In the genomic region with DNA sequence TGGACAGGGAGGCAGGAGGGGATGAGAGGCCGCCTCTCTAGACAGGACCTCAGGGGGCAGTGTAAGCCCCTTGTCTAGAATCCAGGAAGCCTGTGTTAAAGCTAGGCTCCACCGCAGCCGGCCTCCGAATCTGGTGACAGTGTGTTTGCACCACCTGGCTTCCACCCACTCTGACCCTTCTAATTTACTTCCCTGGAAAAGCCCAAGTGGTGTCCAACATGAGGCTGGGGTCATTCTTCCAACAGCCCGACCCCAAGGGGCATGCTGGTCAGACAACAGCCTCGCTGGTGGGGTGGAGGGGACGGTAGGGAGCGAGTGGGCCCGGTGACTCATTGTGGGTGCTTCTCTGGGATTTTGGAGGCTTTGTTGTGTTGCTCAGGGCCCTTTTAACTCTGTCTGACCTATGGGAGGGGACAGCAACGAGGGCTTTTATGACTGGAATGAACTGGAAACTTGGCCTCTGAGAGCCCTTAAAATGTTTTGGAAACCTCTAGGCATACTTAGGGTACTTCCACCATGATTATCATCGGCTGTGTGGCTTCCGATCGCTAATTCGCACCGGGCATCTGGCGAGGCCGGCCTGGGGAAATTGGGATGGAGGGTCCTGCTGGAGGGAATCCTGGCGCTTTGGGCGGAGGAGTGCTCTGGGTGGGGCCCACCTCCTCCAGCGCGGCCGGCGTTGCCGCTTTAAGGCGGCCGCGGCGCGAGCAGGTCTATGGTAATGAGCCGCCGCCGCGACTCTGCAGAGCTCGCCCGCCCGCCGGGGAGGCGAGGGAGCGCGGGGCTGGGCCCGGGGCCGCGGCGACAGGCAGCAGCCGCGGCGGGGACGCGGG, we compare ENCODE assay signal across 8 cellular contexts. TPM values are rescaled to one million over a fixed set of nuclear protein-coding genes. Genes with fewer than 3 reads are reported as not detected.
DNase-seq lines count a peak whose midpoint lies in the region; ATAC-seq and TF ChIP-seq lines count a peak whose summit lies in the region.

A gene with protein sequence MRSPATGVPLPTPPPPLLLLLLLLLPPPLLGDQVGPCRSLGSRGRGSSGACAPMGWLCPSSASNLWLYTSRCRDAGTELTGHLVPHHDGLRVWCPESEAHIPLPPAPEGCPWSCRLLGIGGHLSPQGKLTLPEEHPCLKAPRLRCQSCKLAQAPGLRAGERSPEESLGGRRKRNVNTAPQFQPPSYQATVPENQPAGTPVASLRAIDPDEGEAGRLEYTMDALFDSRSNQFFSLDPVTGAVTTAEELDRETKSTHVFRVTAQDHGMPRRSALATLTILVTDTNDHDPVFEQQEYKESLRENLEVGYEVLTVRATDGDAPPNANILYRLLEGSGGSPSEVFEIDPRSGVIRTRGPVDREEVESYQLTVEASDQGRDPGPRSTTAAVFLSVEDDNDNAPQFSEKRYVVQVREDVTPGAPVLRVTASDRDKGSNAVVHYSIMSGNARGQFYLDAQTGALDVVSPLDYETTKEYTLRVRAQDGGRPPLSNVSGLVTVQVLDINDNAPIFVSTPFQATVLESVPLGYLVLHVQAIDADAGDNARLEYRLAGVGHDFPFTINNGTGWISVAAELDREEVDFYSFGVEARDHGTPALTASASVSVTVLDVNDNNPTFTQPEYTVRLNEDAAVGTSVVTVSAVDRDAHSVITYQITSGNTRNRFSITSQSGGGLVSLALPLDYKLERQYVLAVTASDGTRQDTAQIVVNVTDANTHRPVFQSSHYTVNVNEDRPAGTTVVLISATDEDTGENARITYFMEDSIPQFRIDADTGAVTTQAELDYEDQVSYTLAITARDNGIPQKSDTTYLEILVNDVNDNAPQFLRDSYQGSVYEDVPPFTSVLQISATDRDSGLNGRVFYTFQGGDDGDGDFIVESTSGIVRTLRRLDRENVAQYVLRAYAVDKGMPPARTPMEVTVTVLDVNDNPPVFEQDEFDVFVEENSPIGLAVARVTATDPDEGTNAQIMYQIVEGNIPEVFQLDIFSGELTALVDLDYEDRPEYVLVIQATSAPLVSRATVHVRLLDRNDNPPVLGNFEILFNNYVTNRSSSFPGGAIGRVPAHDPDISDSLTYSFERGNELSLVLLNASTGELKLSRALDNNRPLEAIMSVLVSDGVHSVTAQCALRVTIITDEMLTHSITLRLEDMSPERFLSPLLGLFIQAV (N-terminal part only) (plus strand): TSS at position 743 of the 833 bp plus-strand sequence. CDS start 541 bp downstream, outside the sequence.

- CTCF ChIA-PET in SK-N-SH (lab: Yijun Ruan, JAX) = interaction anchor here (0.7 to 3.7 kb wide), 9 partner anchors 9 to 149 kb away, joined by 3 to 20 read pairs (median 4); a partner anchor contains a TSS

- no peak for TF ChIP-seq RAD21 in SK-N-SH (IDR thresholded peaks at IDR 0.05; ENCODE audit: low read length)

- no peaks in the 10 kb centered on the region for H3K27me3 ChIP-seq in SK-N-SH (ENCODE audit: insufficient read depth)
- no peaks in the 10 kb centered on the region for H3K27me3 ChIP-seq in vagina

- H3K4me1 ChIP-seq in SK-N-SH (ENCODE audit: control insufficient read depth in 1 of 2, insufficient read depth in 2 of 2, low read depth in 1 of 2, low read length in 1 of 2) (peaks cover 0 to 31% of the 10 kb centered on the region in 2 experiments; a peak in 1 of 4 replicates), vagina (peaks cover 25% of the 10 kb centered on the region)

- H3K36me3 Mint-ChIP-seq in IgD-negative memory B cell (peaks cover 1% of the 10 kb centered on the region), progenitor cell of endocrine pancreas (ENCODE audit: insufficient read depth) (peaks cover 13% of the 10 kb centered on the region)
- H3K36me3 Mint-ChIP-seq in activated naive CD8-positive, alpha-beta T cell treated with anti-CD3 and anti-CD28 coated beads, Interleukin-2, amount 50 U/mL, for 24 hours (ENCODE audit: low read depth) = no peaks in the 10 kb centered on the region

- H3K9me3 ChIP-seq in SK-N-SH = no peaks in the 10 kb centered on the region
- H3K9me3 ChIP-seq in vagina = no peaks in the 10 kb centered on the region

- no peaks in the 10 kb centered on the region for H3K9me2 ChIP-seq in SK-N-SH

- intact Hi-C loops in left cardiac atrium (cut with DNase I) = no loop called here
- intact Hi-C loops in vagina (cut with DNase I) = no loop called here

- no peaks in the 10 kb centered on the region for H3F3A ChIP-seq in SK-N-SH (replicated peaks; ENCODE audit: insufficient read depth)

- no peak within 1 kb of the TSS for H3K9ac ChIP-seq in SK-N-SH

- H4K20me1 ChIP-seq in SK-N-SH (ENCODE audit: insufficient read depth) = no peaks in the 10 kb centered on the region

- H3K79me2 ChIP-seq in SK-N-SH (ENCODE audit: insufficient read depth) = no peaks in the 10 kb centered on the region

- H3K4me3 Mint-ChIP-seq in IgD-negative memory B cell = peak within 1 kb of the TSS; percentile 60 to 87 (median 78)
- peak within 1 kb of the TSS; percentile 66 for H3K4me3 Mint-ChIP-seq in activated naive CD8-positive, alpha-beta T cell treated with anti-CD3 and anti-CD28 coated beads, Interleukin-2, amount 50 U/mL, for 24 hours
- H3K4me3 Mint-ChIP-seq in progenitor cell of endocrine pancreas (ENCODE audit: low read depth) = peak within 1 kb of the TSS; percentile 72

- TF ChIP-seq EP300 in SK-N-SH (IDR thresholded peaks at IDR 0.05; ENCODE audit: borderline replicate concordance in 1 of 2, low read depth in 1 of 2, low read length in 1 of 2) = no peak

- peak within 1 kb of the TSS; percentile 63; the same call in 1 of the 2 replicates for H2AFZ ChIP-seq in SK-N-SH (ENCODE audit: low read depth)

- peak within 1 kb of the TSS in 1 of 2 experiments; percentile 62; a peak in 1 of 4 replicates for H3K27ac ChIP-seq in SK-N-SH (ENCODE audit: low read depth in 2 of 2, low read length in 1 of 2)
- H3K27ac ChIP-seq in vagina = peak within 1 kb of the TSS; percentile 50

- H3K9me3 Mint-ChIP-seq in IgD-negative memory B cell (no peaks in the 10 kb centered on the region), progenitor cell of endocrine pancreas (ENCODE audit: low read depth) (no peaks in the 10 kb centered on the region)
- H3K9me3 Mint-ChIP-seq in activated naive CD8-positive, alpha-beta T cell treated with anti-CD3 and anti-CD28 coated beads, Interleukin-2, amount 50 U/mL, for 24 hours = no peaks in the 10 kb centered on the region

- ATAC-seq in GM21526 (IDR thresholded peaks at IDR 0.05; ENCODE audit: low FRiP score, unreplicated experiment) (peak; percentile 77), left cardiac atrium (peak; percentile 60 to 69)
- peak; percentile 72 for ATAC-seq in activated naive CD8-positive, alpha-beta T cell treated with anti-CD3 and anti-CD28 coated beads, Interleukin-2, amount 50 U/mL, for 24 hours

- H3K4me1 Mint-ChIP-seq in IgD-negative memory B cell = peaks cover 4 to 11% (median 5%) of the 10 kb centered on the region in 3 donors
- peaks cover 5% of the 10 kb centered on the region for H3K4me1 Mint-ChIP-seq in activated naive CD8-positive, alpha-beta T cell treated with anti-CD3 and anti-CD28 coated beads, Interleukin-2, amount 50 U/mL, for 24 hours
- H3K4me1 Mint-ChIP-seq in progenitor cell of endocrine pancreas (ENCODE audit: low read depth) = peaks cover 11% of the 10 kb centered on the region

- DNase-seq in DMS153 treated with DMSO at 0.1 percent for 48 hours (lab: John Stamatoyannopoulos, UW; ENCODE audit: unreplicated experiment) (peak; percentile 38), SK-N-SH (peak; percentile 95), left cardiac atrium (peak; percentile 64), progenitor cell of endocrine pancreas (ENCODE audit: low spot score, unreplicated experiment) (peak; percentile 43), vagina (ENCODE audit: extremely low spot score in 2 of 2) (no peak)
- DNase-seq in activated naive CD8-positive, alpha-beta T cell treated with anti-CD3 and anti-CD28 coated beads, Interleukin-2, amount 50 U/mL, for 24 hours = peak; percentile 58

- no peak; the same call in 1 of the 2 replicates for TF ChIP-seq CTCF in SK-N-SH (IDR thresholded peaks at IDR 0.05)
- TF ChIP-seq CTCF in progenitor cell of endocrine pancreas (IDR thresholded peaks at IDR 0.05; ENCODE audit: unreplicated experiment) = no peak
- TF ChIP-seq CTCF in vagina (IDR thresholded peaks at IDR 0.05) = no peak

- H3K4me3 ChIP-seq in SK-N-SH (ENCODE audit: low read depth in 2 of 2, low read length in 1 of 2) = peak within 1 kb of the TSS; percentile 58 to 70
- peak within 1 kb of the TSS; percentile 56 to 84 for H3K4me3 ChIP-seq in vagina

- TF ChIP-seq POLR2A in vagina (IDR thresholded peaks at IDR 0.05) = no peak

- peak within 1 kb of the TSS; percentile 70 for H3K4me2 ChIP-seq in SK-N-SH

- no peaks in the 10 kb centered on the region for H3K36me3 ChIP-seq in SK-N-SH (replicated peaks in 1 of 2; ENCODE audit: control insufficient read depth in 1 of 2, insufficient read depth in 2 of 2, low read length in 1 of 2)
- H3K36me3 ChIP-seq in vagina = no peaks in the 10 kb centered on the region

- H3K27me3 Mint-ChIP-seq in IgD-negative memory B cell (peaks cover 20% of the 10 kb centered on the region), progenitor cell of endocrine pancreas (peaks cover 15% of the 10 kb centered on the region)
- peaks cover 2% of the 10 kb centered on the region for H3K27me3 Mint-ChIP-seq in activated naive CD8-positive, alpha-beta T cell treated with anti-CD3 and anti-CD28 coated beads, Interleukin-2, amount 50 U/mL, for 24 hours

- H3K27ac Mint-ChIP-seq in IgD-negative memory B cell = no peak within 1 kb of the TSS
- no peak within 1 kb of the TSS for H3K27ac Mint-ChIP-seq in activated naive CD8-positive, alpha-beta T cell treated with anti-CD3 and anti-CD28 coated beads, Interleukin-2, amount 50 U/mL, for 24 hours
- H3K27ac Mint-ChIP-seq in progenitor cell of endocrine pancreas = peak within 1 kb of the TSS; percentile 84

- POLR2A ChIA-PET in SK-N-SH (lab: Yijun Ruan, JAX) = interaction anchor here (1.1 to 2.9 kb wide), 4 partner anchors 9 to 149 kb away, joined by 3 to 20 read pairs (median 4); a partner anchor contains a TSS

- WGBS in SK-N-SH (ENCODE audit: low lambda C conversion rate) = 41% methylated on average over 22 of the region's 49 CpGs

TF ChIP-seq in SK-N-SH, 30 proteins besides CTCF, POLR2A, EP300 and RAD21 (continues in another document):
- TF ChIP-seq MXI1 (IDR thresholded peaks at IDR 0.05; ENCODE audit: low read depth, low read length) = no peak
- TF ChIP-seq, protein P1, sequence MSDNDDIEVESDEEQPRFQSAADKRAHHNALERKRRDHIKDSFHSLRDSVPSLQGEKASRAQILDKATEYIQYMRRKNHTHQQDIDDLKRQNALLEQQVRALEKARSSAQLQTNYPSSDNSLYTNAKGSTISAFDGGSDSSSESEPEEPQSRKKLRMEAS (IDR thresholded peaks at IDR 0.05; ENCODE audit: low read depth) = peak; percentile 81

RNA-seq across cellular contexts. Expression of the gene that starts here (rescaled TPM):
- 0.15 TPM for polyA plus RNA-seq in IgD-negative memory B cell
- 1.7 and 3.5 TPM in 2 replicates for polyA plus RNA-seq in SK-N-SH (2012; rRNA removed)
- 2.0 and 3.3 TPM in 2 replicates for polyA plus RNA-seq in SK-N-SH (2012; cell fraction: cytosol; rRNA removed)
- 9.3 and 12.7 TPM in 2 replicates for polyA plus RNA-seq in SK-N-SH (2012; cell fraction: nucleus; rRNA removed)
- total RNA-seq in left cardiac atrium = 10 to 100 TPM; 15.6 to 21.1 TPM
- 33.7 and 38.7 TPM in 2 replicates for total RNA-seq in progenitor cell of endocrine pancreas
- total RNA-seq in vagina = 38.5 TPM

Comparison
In these comparisons a context has a peak if more than half of its experiments do, and no peak if none do; other contexts are left out.
1. DNase-seq: peak in DMS153 treated with DMSO at 0.1 percent for 48 hours (single experiment), SK-N-SH (single experiment), activated naive CD8-positive, alpha-beta T cell treated with anti-CD3 and anti-CD28 coated beads, Interleukin-2, amount 50 U/mL, for 24 hours (single experiment), left cardiac atrium (single experiment) and progenitor cell of endocrine pancreas (single experiment); none in vagina (0 of 2).
2. Peak in every context shown above with its lines, with median percentiles within 50 percentile points of each other: ATAC-seq and H3K4me3 Mint-ChIP-seq.